Comparison of ENCODE assay signal across 19 cellular contexts in the genomic region with DNA sequence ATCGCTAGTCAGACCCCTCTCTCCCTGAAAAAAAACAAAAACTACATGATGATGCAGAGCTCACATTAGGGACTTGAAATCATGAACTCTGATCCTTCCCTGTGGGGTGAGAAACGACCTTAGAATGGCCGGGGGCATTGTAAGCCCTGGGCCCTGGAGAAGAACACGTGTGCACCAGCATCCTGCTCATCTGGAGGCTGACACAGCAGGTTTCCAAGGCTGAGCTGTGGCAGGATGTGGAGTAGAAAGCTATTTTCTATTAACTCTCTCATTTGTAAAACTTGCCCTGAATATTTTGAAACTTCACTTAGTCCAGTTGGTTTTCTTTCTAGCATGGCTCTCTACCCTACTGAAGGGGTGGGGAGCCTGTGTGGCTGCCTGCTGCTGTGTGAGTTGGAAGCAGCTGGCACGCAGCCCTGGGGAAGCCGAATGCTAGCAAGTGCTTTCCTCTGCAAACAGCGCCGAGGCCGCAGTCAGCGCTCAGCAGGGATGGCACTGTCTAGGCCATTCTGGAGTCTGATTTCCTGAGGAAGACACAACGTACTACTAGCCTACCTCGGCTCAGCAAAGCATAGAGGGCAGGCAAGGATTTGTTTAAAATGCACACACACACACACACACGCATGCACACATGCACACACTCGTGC. TPM values are rescaled to one million over a fixed set of nuclear protein-coding genes. Genes with fewer than 3 reads are reported as not detected.
DNase-seq lines count a peak whose midpoint lies in the region; ATAC-seq, FAIRE-seq and TF ChIP-seq lines count a peak whose summit lies in the region.
"Had no signal": no experiment of that assay in that cellular context is flagged by ENCODE, and none has a peak within 500 bp of the region (broad histone marks: within the 10 kb centered on the region; RNA-seq: fewer than 3 reads in every experiment).

No MANE protein-coding gene starts in this region.

- no peak for FAIRE-seq in H54 (lab: Jason Lieb, UNC)
- FAIRE-seq: endothelial cell of umbilical vein had no signal

- no peak for TF ChIP-seq POLR2A in H54 (IDR thresholded peaks at IDR 0.05; ENCODE audit: low read depth, low read length)

- DNase-seq in DMS 273 (lab: John Stamatoyannopoulos, UW; ENCODE audit: unreplicated experiment) (peak; percentile 70), DMS 273 treated with DMSO at 0.1 percent for 48 hours (lab: John Stamatoyannopoulos, UW) (no peak), NCI-H2171 treated with DMSO at 0.1 percent for 48 hours (lab: John Stamatoyannopoulos, UW) (peak; percentile 13), astrocyte of the hippocampus (ENCODE audit: low read depth, low spot score) (peak; percentile 52), occipital lobe (lab: John Stamatoyannopoulos, UW) (peak; percentile 76), H54 (ENCODE audit: insufficient read length, low spot score) (no peak)
- no peak for DNase-seq in stimulated activated naive CD8-positive, alpha-beta T cell treated with anti-CD3 and anti-CD28 coated beads, Interleukin-15, Interleukin-2, amounts not matched to agents 100 U/mL and 50 U/mL, for 24 hours
- DNase-seq: activated CD8-positive, alpha-beta memory T cell treated with anti-CD3 and anti-CD28 coated beads for 24 hours; adrenal gland; gastrocnemius medialis; NCI-H2107; PC-9; stimulated activated CD4-positive, alpha-beta T cell treated with anti-CD3 and anti-CD28 coated beads, Interleukin-1b, Interleukin-23, amount 100 ng/mL, for 48 hours had no signal

- ATAC-seq in stimulated activated naive CD8-positive, alpha-beta T cell treated with anti-CD3 and anti-CD28 coated beads, Interleukin-15, Interleukin-2, amounts not matched to agents 100 U/mL and 50 U/mL, for 24 hours = no peak
- no peak for ATAC-seq in GM21576 (IDR thresholded peaks at IDR 0.05; ENCODE audit: unreplicated experiment)
- ATAC-seq: gastrocnemius medialis, right cardiac atrium had no signal

RNA-seq across cellular contexts. Expression of a gene that starts 58.0 kb away (rescaled TPM):
- 19.3 TPM for total RNA-seq in occipital lobe
- total RNA-seq: activated T-helper 2 cell treated with anti-CD3 and anti-CD28 coated beads, Interferon-gamma antibody, Interleukin-2, Interleukin-4, amounts not matched to agents 10 μg/mL and 5 μg/mL and 100 μg/mL, durations not matched to agents 14 hours and 24 hours and 36 hours; endothelial cell of umbilical vein; gastrocnemius medialis; lung microvascular endothelial cell; natural killer cell treated with Interleukin-12 subunit alpha and Interleukin-12 subunit beta and Interleukin-15 and Interleukin-18, amount 100 ng/mL, for 72 hours; PC-9; right cardiac atrium had no signal

Comparison
In these comparisons a context has a peak if more than half of its experiments do, and no peak if none do; other contexts are left out.
1. DNase-seq: peak in DMS 273 (single experiment), NCI-H2171 treated with DMSO at 0.1 percent for 48 hours (single experiment), astrocyte of the hippocampus (single experiment) and occipital lobe (single experiment); none in DMS 273 treated with DMSO at 0.1 percent for 48 hours (single experiment), H54 (single experiment) and stimulated activated naive CD8-positive, alpha-beta T cell treated with anti-CD3 and anti-CD28 coated beads, Interleukin-15, Interleukin-2, amounts not matched to agents 100 U/mL and 50 U/mL, for 24 hours (single experiment).